In the genomic region with DNA sequence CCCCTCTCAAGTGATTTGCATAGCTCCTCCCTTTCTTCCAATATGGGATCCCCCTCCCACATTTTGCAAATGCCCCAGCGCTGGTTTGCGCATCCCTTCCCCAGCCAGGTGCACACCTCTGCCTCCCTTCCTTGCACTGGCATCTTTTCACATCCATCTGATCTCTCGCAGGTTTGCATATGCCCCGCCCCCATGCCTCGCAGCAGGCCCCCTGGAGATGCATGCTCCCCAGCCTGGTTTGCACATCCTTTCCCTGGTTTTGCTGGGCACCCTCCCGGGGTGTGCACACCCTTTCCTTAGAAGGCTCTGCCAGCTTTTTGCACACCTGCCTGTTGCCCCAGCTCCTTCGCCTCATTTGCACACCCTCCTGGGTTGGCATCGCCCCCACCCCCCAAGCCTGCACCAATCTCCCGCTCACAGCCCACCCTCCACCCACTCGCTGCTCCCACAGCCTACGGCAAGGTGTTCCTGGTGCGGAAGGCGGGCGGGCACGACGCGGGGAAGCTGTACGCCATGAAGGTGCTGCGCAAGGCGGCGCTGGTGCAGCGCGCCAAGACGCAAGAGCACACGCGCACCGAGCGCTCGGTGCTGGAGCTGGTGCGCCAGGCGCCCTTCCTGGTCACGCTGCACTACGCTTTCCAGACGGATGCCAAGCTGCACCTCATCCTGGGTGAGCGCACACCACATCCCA, we compare ENCODE assay signal across 6 cellular contexts. TPM values are rescaled to one million over a fixed set of nuclear protein-coding genes. Genes with fewer than 3 reads are reported as not detected.
DNase-seq lines count a peak whose midpoint lies in the region; TF ChIP-seq lines count a peak whose summit lies in the region.

No MANE protein-coding gene starts in this region.

- H3K9me3 ChIP-seq in hepatocyte (ENCODE audit: low read depth) (no peaks in the 10 kb centered on the region), thymus (ENCODE audit: control insufficient read depth) (no peaks in the 10 kb centered on the region)

- 88% methylated on average over 27 of the region's 35 CpGs for WGBS in hepatocyte (ENCODE audit: low lambda C conversion rate, missing lambda C conversion rate)
- 7% methylated on average over 35 of the region's 35 CpGs for WGBS in thymus

- no peaks in the 10 kb centered on the region for H3K36me3 ChIP-seq in hepatocyte (replicated peaks; ENCODE audit: insufficient read depth, low read depth)
- peaks cover 35% of the 10 kb centered on the region for H3K36me3 ChIP-seq in thymus (ENCODE audit: control insufficient read depth, insufficient read depth)

- H4K20me1 ChIP-seq in hepatocyte (ENCODE audit: insufficient read depth, poor library complexity, severe bottlenecking) = no peaks in the 10 kb centered on the region

- H3K4me1 ChIP-seq in hepatocyte (ENCODE audit: insufficient read depth) (peaks cover 33% of the 10 kb centered on the region), thymus (ENCODE audit: control insufficient read depth, insufficient read depth, low read length) (peaks cover 23% of the 10 kb centered on the region)

- peak overlapping the region; percentile 88 for H3K4me3 ChIP-seq in hepatocyte
- peak overlapping the region; percentile 80 for H3K4me3 ChIP-seq in thymus (ENCODE audit: low read length)

- DNase-seq in hepatocyte (ENCODE audit: low spot score) (peak; percentile 11), DMS53 treated with DMSO at 0.1 percent for 48 hours (lab: John Stamatoyannopoulos, UW; ENCODE audit: unreplicated experiment) (no peak)
- DNase-seq in stimulated activated CD4-positive, alpha-beta T cell treated with anti-CD3 and anti-CD28 coated beads, Interleukin-1b, Interleukin-23, amount 100 ng/mL, for 48 hours = no peak

- TF ChIP-seq CTCF in GM12872 (IDR thresholded peaks at IDR 0.05; ENCODE audit: insufficient read depth, low read depth, low read length) (peak; percentile 40), VCaP (conservative IDR thresholded peaks at IDR 0.05) (peak; percentile 100), hepatocyte (IDR thresholded peaks at IDR 0.05; ENCODE audit: poor library complexity) (no peak)

- peak overlapping the region; percentile 92 for H3K4me2 ChIP-seq in hepatocyte

- H3K79me2 ChIP-seq in hepatocyte = peaks cover 13% of the 10 kb centered on the region

- H2AFZ ChIP-seq in hepatocyte = peak overlapping the region; percentile 93

- H3K27me3 ChIP-seq in hepatocyte (no peaks in the 10 kb centered on the region), thymus (ENCODE audit: control insufficient read depth, insufficient read depth) (no peaks in the 10 kb centered on the region)

- no peaks in the 10 kb centered on the region for H3K9me2 ChIP-seq in hepatocyte (replicated peaks; ENCODE audit: insufficient read depth)

- peak overlapping the region; percentile 95 for H3K27ac ChIP-seq in VCaP
- no peak overlapping the region for H3K27ac ChIP-seq in hepatocyte
- H3K27ac ChIP-seq in thymus (ENCODE audit: low read depth) = no peak overlapping the region

RNA-seq across cellular contexts. Expression of a gene that starts 0.9 kb away (rescaled TPM):
- total RNA-seq in hepatocyte = 31.3 and 35.9 TPM in 2 replicates
- 44.0 and 44.8 TPM in 2 replicates for polyA plus RNA-seq in hepatocyte
- polyA plus RNA-seq in thymus = 24.6 TPM

RNA-seq across cellular contexts. Expression of a gene that starts 19.9 kb away (rescaled TPM):
- total RNA-seq in hepatocyte = 4.9 TPM in 2 replicates
- 9.1 and 10.0 TPM in 2 replicates for polyA plus RNA-seq in hepatocyte
- 480 TPM for polyA plus RNA-seq in thymus

RNA-seq across cellular contexts. Expression of a gene that starts 41.9 kb away (rescaled TPM):
- total RNA-seq in hepatocyte = 261 and 267 TPM in 2 replicates
- polyA plus RNA-seq in hepatocyte = 517 and 542 TPM in 2 replicates
- polyA plus RNA-seq in thymus = 286 TPM

RNA-seq across cellular contexts. Expression of a gene that starts 42.5 kb away (rescaled TPM):
- 210 and 244 TPM in 2 replicates for total RNA-seq in hepatocyte
- polyA plus RNA-seq in hepatocyte = 292 and 311 TPM in 2 replicates
- 294 TPM for polyA plus RNA-seq in thymus

RNA-seq across cellular contexts. Expression of a gene that starts 54.5 kb away (rescaled TPM):
- total RNA-seq in hepatocyte = 52.1 and 62.0 TPM in 2 replicates
- polyA plus RNA-seq in hepatocyte = 51.3 and 57.4 TPM in 2 replicates
- 48.0 TPM for polyA plus RNA-seq in thymus

Comparison
In these comparisons a context has a peak if more than half of its experiments do, and no peak if none do; other contexts are left out.
1. RNA of a gene that starts 19.9 kb away (polyA plus RNA-seq): 480 TPM in thymus (single experiment); 9.1 to 10.0 TPM in hepatocyte; every median in the first group is over 10 times any median in the second.